ENCODE assay signal across 8 cellular contexts in the genomic region with DNA sequence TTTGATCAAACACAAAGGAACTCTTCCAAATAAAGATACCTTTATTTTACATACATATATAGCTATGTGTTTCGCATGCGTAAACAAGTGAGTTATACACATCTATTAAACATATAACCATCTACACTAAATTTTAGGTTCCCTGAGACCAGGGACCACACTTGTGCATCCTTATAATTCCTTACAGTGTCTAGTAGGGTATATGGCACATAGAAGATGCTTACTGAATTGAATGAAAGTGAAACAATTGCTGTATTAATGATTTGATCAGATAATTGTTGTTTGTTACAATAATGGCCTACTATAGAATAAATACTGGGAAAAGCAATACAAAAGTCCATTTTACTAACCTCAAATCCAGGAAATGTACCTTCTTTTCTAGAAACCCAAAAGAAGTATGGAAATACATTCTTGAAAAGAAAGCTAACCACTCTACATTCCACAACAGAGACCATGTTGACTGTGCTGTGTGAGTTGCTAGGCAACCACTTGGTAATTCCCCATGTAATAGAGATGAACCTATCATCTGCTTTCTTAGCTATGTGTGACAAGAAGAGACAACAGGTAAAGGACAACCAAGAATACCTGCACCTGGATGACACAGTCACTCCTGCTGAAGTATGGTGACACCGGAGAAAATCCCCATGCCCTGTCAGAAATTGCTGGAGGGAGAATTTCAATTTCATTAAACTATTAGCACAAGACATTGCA. TPM values are rescaled to one million over a fixed set of nuclear protein-coding genes. Genes with fewer than 3 reads are reported as not detected.
DNase-seq lines count a peak whose midpoint lies in the region; ATAC-seq and TF ChIP-seq lines count a peak whose summit lies in the region.

No MANE protein-coding gene starts in this region.

- H3K36me3 Mint-ChIP-seq in natural killer cell (no peaks in the 10 kb centered on the region), endothelial cell (ENCODE audit: low read depth, unreplicated experiment) (no peaks in the 10 kb centered on the region)
- peaks cover 1% of the 10 kb centered on the region for H3K36me3 Mint-ChIP-seq in natural killer cell treated with Interleukin-12 subunit alpha and Interleukin-12 subunit beta and Interleukin-15 and Interleukin-18, amount 100 ng/mL, for 72 hours

- H3K27ac Mint-ChIP-seq in natural killer cell (no peak overlapping the region), endothelial cell (ENCODE audit: unreplicated experiment) (peak overlapping the region; percentile 90)
- H3K27ac Mint-ChIP-seq in natural killer cell treated with Interleukin-12 subunit alpha and Interleukin-12 subunit beta and Interleukin-15 and Interleukin-18, amount 100 ng/mL, for 72 hours = no peak overlapping the region

- H3K9me3 Mint-ChIP-seq in natural killer cell = no peaks in the 10 kb centered on the region
- no peaks in the 10 kb centered on the region for H3K9me3 Mint-ChIP-seq in natural killer cell treated with Interleukin-12 subunit alpha and Interleukin-12 subunit beta and Interleukin-15 and Interleukin-18, amount 100 ng/mL, for 72 hours
- H3K9me3 Mint-ChIP-seq in endothelial cell (ENCODE audit: unreplicated experiment) = no peaks in the 10 kb centered on the region

- peaks cover 42% of the 10 kb centered on the region for H3K4me1 ChIP-seq in HUES64 (ENCODE audit: insufficient read depth, low read length)

- no peaks in the 10 kb centered on the region for H3K36me3 ChIP-seq in HUES64 (ENCODE audit: insufficient read depth, low read length)

- H3K27me3 Mint-ChIP-seq in natural killer cell (ENCODE audit: low read depth in 2 of 2) (peaks cover 8 to 24% of the 10 kb centered on the region in 2 donors), endothelial cell (ENCODE audit: unreplicated experiment) (peaks cover 8% of the 10 kb centered on the region)
- peaks cover 11 to 14% of the 10 kb centered on the region in 2 donors for H3K27me3 Mint-ChIP-seq in natural killer cell treated with Interleukin-12 subunit alpha and Interleukin-12 subunit beta and Interleukin-15 and Interleukin-18, amount 100 ng/mL, for 72 hours

- H3K4me1 Mint-ChIP-seq in natural killer cell (no peaks in the 10 kb centered on the region), endothelial cell (ENCODE audit: unreplicated experiment) (peaks cover 20% of the 10 kb centered on the region)
- no peaks in the 10 kb centered on the region for H3K4me1 Mint-ChIP-seq in natural killer cell treated with Interleukin-12 subunit alpha and Interleukin-12 subunit beta and Interleukin-15 and Interleukin-18, amount 100 ng/mL, for 72 hours (ENCODE audit: low read depth in 2 of 2)

- H3K9me3 ChIP-seq in HUES64 (ENCODE audit: insufficient read depth, low read depth, low read length) = peaks cover 6% of the 10 kb centered on the region; the same call in 1 of the 2 replicates

- H3K4me3 Mint-ChIP-seq in natural killer cell (no peak overlapping the region), endothelial cell (ENCODE audit: unreplicated experiment) (no peak overlapping the region)
- H3K4me3 Mint-ChIP-seq in natural killer cell treated with Interleukin-12 subunit alpha and Interleukin-12 subunit beta and Interleukin-15 and Interleukin-18, amount 100 ng/mL, for 72 hours = no peak overlapping the region

- TF ChIP-seq CTCF in natural killer cell (IDR thresholded peaks at IDR 0.05) = no peak
- no peak for TF ChIP-seq CTCF in endothelial cell (IDR thresholded peaks at IDR 0.05; ENCODE audit: unreplicated experiment)

- 93% methylated on average over 3 of the region's 3 CpGs for WGBS in HUES64

- no peak for DNase-seq in natural killer cell
- DNase-seq in natural killer cell treated with Interleukin-12 subunit alpha and Interleukin-12 subunit beta and Interleukin-15 and Interleukin-18, amount 100 ng/mL, for 72 hours (ENCODE audit: low spot score) = no peak
- DNase-seq in endothelial cell (ENCODE audit: low spot score) = no peak
- DNase-seq in SHP77 treated with DMSO at 0.1 percent for 48 hours (lab: John Stamatoyannopoulos, UW) = no peak
- no peak for DNase-seq in retina
- no peak for DNase-seq in NCI-H1105 (lab: John Stamatoyannopoulos, UW)

- no peaks in the 10 kb centered on the region for H3K27me3 ChIP-seq in HUES64 (ENCODE audit: insufficient read depth, low read length)

- H3K27ac ChIP-seq in HUES64 (ENCODE audit: low read depth, low read length) = peak overlapping the region; percentile 70

- ATAC-seq in natural killer cell = peak in 2 of 3 donors; percentile 24 to 50
- no peak for ATAC-seq in natural killer cell treated with Interleukin-12 subunit alpha and Interleukin-12 subunit beta and Interleukin-15 and Interleukin-18, amount 100 ng/mL, for 72 hours
- no peak for ATAC-seq in GM19035 (IDR thresholded peaks at IDR 0.05; ENCODE audit: unreplicated experiment)

- no peak overlapping the region for H3K4me3 ChIP-seq in HUES64 (ENCODE audit: low read length)

- intact Hi-C loops in natural killer cell (cut with micrococcal nuclease) = no loop called here

- peak overlapping the region; percentile 42; the same call in 1 of the 2 replicates for H3K9ac ChIP-seq in HUES64 (ENCODE audit: low read depth, low read length)

RNA-seq across cellular contexts. Expression of a gene that starts 11.9 kb away (rescaled TPM):
- total RNA-seq in natural killer cell = 10 to 100 TPM in 1 of 3 donors, 1 to 10 TPM in 2; 7.1 to 10.0 (median 9.9) TPM
- 10 to 100 TPM; 11.8 to 19.6 TPM for total RNA-seq in natural killer cell treated with Interleukin-12 subunit alpha and Interleukin-12 subunit beta and Interleukin-15 and Interleukin-18, amount 100 ng/mL, for 72 hours
- 17.7 TPM for polyA plus RNA-seq in HUES64 (2013, experiment 1 of 2)
- 16.9 TPM for polyA plus RNA-seq in HUES64 (2013, experiment 2 of 2)
- total RNA-seq in endothelial cell (ENCODE audit: unreplicated experiment) = 42.4 TPM

RNA-seq across cellular contexts. Expression of a gene that starts 55.4 kb away (rescaled TPM):
- total RNA-seq in natural killer cell (not detected), endothelial cell (ENCODE audit: unreplicated experiment) (12.0 TPM)
- not detected for total RNA-seq in natural killer cell treated with Interleukin-12 subunit alpha and Interleukin-12 subunit beta and Interleukin-15 and Interleukin-18, amount 100 ng/mL, for 72 hours
- polyA plus RNA-seq in HUES64 (2013, experiment 1 of 2) = 19.1 TPM
- polyA plus RNA-seq in HUES64 (2013, experiment 2 of 2) = 16.3 TPM

RNA-seq across cellular contexts. Expression of a gene that starts 57.7 kb away (rescaled TPM):
- total RNA-seq in natural killer cell = 10 to 100 TPM; 39.3 to 46.5 (median 46.3) TPM
- 10 to 100 TPM; 18.0 to 28.9 TPM for total RNA-seq in natural killer cell treated with Interleukin-12 subunit alpha and Interleukin-12 subunit beta and Interleukin-15 and Interleukin-18, amount 100 ng/mL, for 72 hours
- polyA plus RNA-seq in HUES64 (2013, experiment 1 of 2) = 46.8 TPM
- polyA plus RNA-seq in HUES64 (2013, experiment 2 of 2) = 53.2 TPM
- total RNA-seq in endothelial cell (ENCODE audit: unreplicated experiment) = 8.6 TPM

Comparison
In these comparisons a context has a peak if more than half of its experiments do, and no peak if none do; other contexts are left out.
1. ATAC-seq: peak in natural killer cell (2 of 3); none in natural killer cell treated with Interleukin-12 subunit alpha and Interleukin-12 subunit beta and Interleukin-15 and Interleukin-18, amount 100 ng/mL, for 72 hours (0 of 2) and GM19035 (single experiment).
2. RNA of a gene that starts 55.4 kb away (total RNA-seq): 12.0 TPM in endothelial cell (single experiment); not detected in natural killer cell treated with Interleukin-12 subunit alpha and Interleukin-12 subunit beta and Interleukin-15 and Interleukin-18, amount 100 ng/mL, for 72 hours and not detected in natural killer cell; every median in the first group is over 10 times any median in the second.